Comparison of ENCODE assay signal across 9 cellular contexts in the genomic region with DNA sequence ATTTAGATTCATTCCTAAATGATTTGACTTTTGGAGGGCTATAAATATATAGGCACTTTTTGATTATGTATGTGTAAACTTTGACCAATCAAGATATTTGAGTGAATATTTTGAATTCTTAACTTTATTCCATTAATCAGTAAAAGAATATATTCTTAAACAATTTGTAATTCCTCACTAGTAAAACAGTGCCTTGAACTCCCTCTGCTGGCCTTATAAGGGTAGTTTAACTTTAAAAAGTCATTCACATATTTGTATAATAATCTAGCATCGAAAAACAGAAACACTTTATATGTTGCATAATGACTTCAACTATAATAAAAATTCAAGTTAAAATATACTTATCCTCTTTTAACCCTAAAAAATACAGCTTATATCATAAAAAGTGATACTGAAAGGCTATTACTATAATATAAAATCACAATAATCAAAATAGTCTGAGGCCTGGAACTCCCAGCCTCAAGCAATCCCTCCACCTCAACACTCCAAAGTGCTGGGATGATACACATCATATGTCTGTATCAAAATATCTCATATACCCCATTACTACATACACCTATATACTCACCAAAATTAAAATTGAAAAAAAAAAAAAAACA. TPM values are rescaled to one million over a fixed set of nuclear protein-coding genes. Genes with fewer than 3 reads are reported as not detected.
DNase-seq lines count a peak whose midpoint lies in the region; ATAC-seq and TF ChIP-seq lines count a peak whose summit lies in the region.
"Had no signal": no experiment of that assay in that cellular context is flagged by ENCODE, and none has a peak within 500 bp of the region (broad histone marks: within the 10 kb centered on the region; RNA-seq: fewer than 3 reads in every experiment).

No MANE protein-coding gene starts in this region.

- H3K36me3 ChIP-seq in HCT116 (ENCODE audit: control insufficient read depth in 1 of 2, insufficient read depth in 2 of 2, low read length in 2 of 2) = no peaks in the 10 kb centered on the region
- H3K36me3 ChIP-seq: SJSA1 had no signal

- peak; percentile 74 for TF ChIP-seq RAD21 in HCT116 (IDR thresholded peaks at IDR 0.05; ENCODE audit: low read depth)

- H3K4me3 ChIP-seq in HCT116 (replicated peaks in 1 of 2; ENCODE audit: low read depth in 1 of 2, low read length in 2 of 2) (no peak overlapping the region), cardiac fibroblast (replicated peaks in 1 of 2; ENCODE audit: low read depth in 2 of 2, low read length in 2 of 2) (no peak overlapping the region)
- H3K4me3 ChIP-seq: SJSA1 had no signal

- no peaks in the 10 kb centered on the region for H3K9me3 Mint-ChIP-seq in nephron progenitor cell

- POLR2A ChIA-PET in HCT116 (lab: Charles Lee) = no interaction called here

- RAD21 ChIA-PET in HCT116 (lab: Charles Lee; ENCODE audit: low non-redundant PET in 1 of 2, low total read pairs in 2 of 2, uncharacterized antibody in 2 of 2, unreplicated experiment in 2 of 2) = no interaction called here

- intact Hi-C loops in HCT116 (cut with micrococcal nuclease) = loop anchor here (1.0 kb wide), 1 partner anchor 683 kb away; no protein-coding TSS in a partner anchor

- peak; percentile 49 to 55 (median 53); a peak in 4 of 6 replicates for TF ChIP-seq CTCF in HCT116 (IDR thresholded peaks at IDR 0.05 in 2 of 3, conservative IDR thresholded peaks at IDR 0.05 in 1 of 3; ENCODE audit: borderline replicate concordance in 1 of 3, insufficient read depth in 1 of 3, low read depth in 2 of 3, low read length in 2 of 3)
- TF ChIP-seq CTCF in cardiac fibroblast (IDR thresholded peaks at IDR 0.05; ENCODE audit: low read depth, low read length) = peak; percentile 48
- TF ChIP-seq CTCF in nephron progenitor cell (IDR thresholded peaks at IDR 0.05) = peak; percentile 65

- no peak overlapping the region for H3K27ac ChIP-seq in HCT116 (ENCODE audit: low read depth, low read length)
- H3K27ac ChIP-seq: SJSA1 had no signal

- no peaks in the 10 kb centered on the region for H3K27me3 ChIP-seq in HCT116 (ENCODE audit: insufficient read depth, low read length)
- H3K27me3 ChIP-seq: SJSA1 had no signal

- H3K79me2 ChIP-seq in HCT116 (ENCODE audit: insufficient read depth, low read length) = no peaks in the 10 kb centered on the region

- H3K36me3 Mint-ChIP-seq in nephron progenitor cell (ENCODE audit: low read depth) = no peaks in the 10 kb centered on the region

- H3K9ac ChIP-seq in HCT116 (ENCODE audit: low read length) = no peak overlapping the region

- TF ChIP-seq POLR2A in HCT116 (IDR thresholded peaks at IDR 0.05; ENCODE audit: borderline replicate concordance, extremely low read depth, insufficient read depth, insufficient read length) = no peak

- no peaks in the 10 kb centered on the region for H3K27me3 Mint-ChIP-seq in nephron progenitor cell (ENCODE audit: low read depth, poor library complexity)

- no peaks in the 10 kb centered on the region for H3K9me3 ChIP-seq in HCT116 (ENCODE audit: control insufficient read depth in 1 of 2, insufficient read depth in 1 of 2, low read depth in 1 of 2, low read length in 2 of 2)
- H3K9me3 ChIP-seq: SJSA1 had no signal

- no peaks in the 10 kb centered on the region for H3K9me2 ChIP-seq in HCT116 (ENCODE audit: insufficient read depth)

- no peaks in the 10 kb centered on the region for H3K4me1 Mint-ChIP-seq in nephron progenitor cell

- ATAC-seq in HCT116 (no peak), GM18517 (IDR thresholded peaks at IDR 0.05; ENCODE audit: unreplicated experiment) (no peak)
- ATAC-seq in stimulated activated naive CD8-positive, alpha-beta T cell treated with anti-CD3 and anti-CD28 coated beads, Interleukin-15, Interleukin-2, amounts not matched to agents 100 U/mL and 50 U/mL, for 24 hours = no peak

- no TSS peak for BruUV-seq in HCT116 (replicated peaks; lab: Mats Ljungman, UMichigan)

- H4K20me1 ChIP-seq in HCT116 (ENCODE audit: insufficient read depth) = no peaks in the 10 kb centered on the region

- CTCF ChIA-PET in HCT116 (lab: Charles Lee) = interaction anchor here (1.3 kb wide), 1 partner anchor 683 kb away, joined by 4 read pairs; no protein-coding TSS in a partner anchor

- no peak overlapping the region for H3K4me2 ChIP-seq in HCT116 (ENCODE audit: low read length)

- no peak overlapping the region for H3K27ac Mint-ChIP-seq in nephron progenitor cell

- peak overlapping the region; percentile 50 for H2AFZ ChIP-seq in HCT116 (ENCODE audit: low read depth, low read length, poor library complexity, severe bottlenecking)

- DNase-seq in DMS153 (lab: John Stamatoyannopoulos, UW) = peak; percentile 10
- DNase-seq in HCT116 (ENCODE audit: low read depth, low spot score) = peak; percentile 19
- peak; percentile 50 for DNase-seq in NCI-H2227 (lab: John Stamatoyannopoulos, UW; ENCODE audit: unreplicated experiment)
- DNase-seq in cardiac fibroblast (ENCODE audit: low read depth in 2 of 2) = peak; percentile 51 to 60
- DNase-seq in nephron progenitor cell = no peak
- no peak for DNase-seq in stimulated activated naive CD8-positive, alpha-beta T cell treated with anti-CD3 and anti-CD28 coated beads, Interleukin-15, Interleukin-2, amounts not matched to agents 100 U/mL and 50 U/mL, for 24 hours
- DNase-seq in stimulated activated CD4-positive, alpha-beta T cell treated with anti-CD3 and anti-CD28 coated beads, Interleukin-15, amount 100 ng/mL, for 24 hours = no peak

- no peak overlapping the region for H3K4me3 Mint-ChIP-seq in nephron progenitor cell

- no peaks in the 10 kb centered on the region for H3K4me1 ChIP-seq in HCT116 (ENCODE audit: control insufficient read depth in 1 of 2, insufficient read depth in 2 of 2, low read length in 2 of 2)
- H3K4me1 ChIP-seq: SJSA1 had no signal

TF ChIP-seq in HCT116, 20 proteins besides CTCF, POLR2A, EP300 and RAD21:
- TF ChIP-seq YY1 (IDR thresholded peaks at IDR 0.05; ENCODE audit: extremely low read depth, insufficient replicate concordance, low read depth, low read length) = no peak
- no peak for TF ChIP-seq TCF7L2 (IDR thresholded peaks at IDR 0.05; ENCODE audit: borderline replicate concordance, extremely low read depth, insufficient read depth, insufficient read length)
- no peak for TF ChIP-seq ZFX (IDR thresholded peaks at IDR 0.05)
- TF ChIP-seq JUND (IDR thresholded peaks at IDR 0.05) = no peak
- TF ChIP-seq, protein P1, sequence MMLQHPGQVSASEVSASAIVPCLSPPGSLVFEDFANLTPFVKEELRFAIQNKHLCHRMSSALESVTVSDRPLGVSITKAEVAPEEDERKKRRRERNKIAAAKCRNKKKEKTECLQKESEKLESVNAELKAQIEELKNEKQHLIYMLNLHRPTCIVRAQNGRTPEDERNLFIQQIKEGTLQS (IDR thresholded peaks at IDR 0.05) = no peak
- TF ChIP-seq, protein P2, sequence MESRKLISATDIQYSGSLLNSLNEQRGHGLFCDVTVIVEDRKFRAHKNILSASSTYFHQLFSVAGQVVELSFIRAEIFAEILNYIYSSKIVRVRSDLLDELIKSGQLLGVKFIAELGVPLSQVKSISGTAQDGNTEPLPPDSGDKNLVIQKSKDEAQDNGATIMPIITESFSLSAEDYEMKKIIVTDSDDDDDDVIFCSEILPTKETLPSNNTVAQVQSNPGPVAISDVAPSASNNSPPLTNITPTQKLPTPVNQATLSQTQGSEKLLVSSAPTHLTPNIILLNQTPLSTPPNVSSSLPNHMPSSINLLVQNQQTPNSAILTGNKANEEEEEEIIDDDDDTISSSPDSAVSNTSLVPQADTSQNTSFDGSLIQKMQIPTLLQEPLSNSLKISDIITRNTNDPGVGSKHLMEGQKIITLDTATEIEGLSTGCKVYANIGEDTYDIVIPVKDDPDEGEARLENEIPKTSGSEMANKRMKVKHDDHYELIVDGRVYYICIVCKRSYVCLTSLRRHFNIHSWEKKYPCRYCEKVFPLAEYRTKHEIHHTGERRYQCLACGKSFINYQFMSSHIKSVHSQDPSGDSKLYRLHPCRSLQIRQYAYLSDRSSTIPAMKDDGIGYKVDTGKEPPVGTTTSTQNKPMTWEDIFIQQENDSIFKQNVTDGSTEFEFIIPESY (IDR thresholded peaks at IDR 0.05; ENCODE audit: extremely low read depth, insufficient replicate concordance, low read length) = no peak
- no peak for TF ChIP-seq POLR2AphosphoS5 (IDR thresholded peaks at IDR 0.05; ENCODE audit: low read depth, low read length)
- TF ChIP-seq ELF1 (IDR thresholded peaks at IDR 0.05; ENCODE audit: borderline replicate concordance, low read depth) = no peak

RNA-seq across cellular contexts. Expression of a gene that starts 31.2 kb away (rescaled TPM):
- 76.6 TPM for total RNA-seq in HCT116 (2021; ENCODE audit: unreplicated experiment)
- polyA plus RNA-seq in HCT116 (2012) = 54.3 and 85.9 TPM in 2 replicates

RNA-seq across cellular contexts. Expression of a gene that starts 31.3 kb away (rescaled TPM):
- 4.4 TPM for total RNA-seq in HCT116 (2021; ENCODE audit: unreplicated experiment)
- polyA plus RNA-seq in HCT116 (2012) = 1.7 and 2.3 TPM in 2 replicates

Comparison
In these comparisons a context has a peak if more than half of its experiments do, and no peak if none do; other contexts are left out.
1. DNase-seq: peak in DMS153 (single experiment), HCT116 (single experiment), NCI-H2227 (single experiment) and cardiac fibroblast (2 of 2); none in nephron progenitor cell (single experiment), stimulated activated naive CD8-positive, alpha-beta T cell treated with anti-CD3 and anti-CD28 coated beads, Interleukin-15, Interleukin-2, amounts not matched to agents 100 U/mL and 50 U/mL, for 24 hours (single experiment) and stimulated activated CD4-positive, alpha-beta T cell treated with anti-CD3 and anti-CD28 coated beads, Interleukin-15, amount 100 ng/mL, for 24 hours (single experiment).
2. Peak in every context shown above with its lines, with median percentiles within 50 percentile points of each other: CTCF ChIP-seq.